Comparison of ENCODE assay signal across 8 cellular contexts in genomic region chr6:33018904-33019303, GRCh38. TPM values are rescaled to one million over a fixed set of nuclear protein-coding genes. Genes with fewer than 3 reads are reported as not detected.
A peak's percentile ranks its signal among the peaks of the same experiment; 100 is the strongest.
DNase-seq lines count a peak whose midpoint lies in the region; ATAC-seq and TF ChIP-seq lines count a peak whose summit lies in the region.

No MANE protein-coding gene starts in this region.

- peak; percentile 41 for ATAC-seq in GM21825 (IDR thresholded peaks at IDR 0.05; ENCODE audit: unreplicated experiment)
- ATAC-seq in HG02884 (IDR thresholded peaks at IDR 0.05; ENCODE audit: unreplicated experiment): no peak

- DNase-seq in EH (ENCODE audit: low read depth): peak; percentile 32
- DNase-seq in Peyer's patch: peak in 2 of 3 donors; percentile 90 to 94
- peak; percentile 72 to 83 for DNase-seq in lung microvascular endothelial cell (ENCODE audit: low read depth in 2 of 2)
- DNase-seq in suprapubic skin (ENCODE audit: low spot score in 2 of 2): peak in 1 of 2 donors; percentile 79
- no peak for DNase-seq in effector CD8-positive, alpha-beta T cell (lab: John Stamatoyannopoulos, UW)

- TF ChIP-seq POLR2A in Peyer's patch (IDR thresholded peaks at IDR 0.05) (no peak), suprapubic skin (IDR thresholded peaks at IDR 0.05) (no peak)

- TF ChIP-seq CTCF in Peyer's patch (IDR thresholded peaks at IDR 0.05): no peak
- no peak for TF ChIP-seq CTCF in suprapubic skin (IDR thresholded peaks at IDR 0.05)

- H3K9me3 ChIP-seq in Peyer's patch (no peaks in the 10 kb centered on the region), suprapubic skin (no peaks in the 10 kb centered on the region)

- TF ChIP-seq EP300 in suprapubic skin (IDR thresholded peaks at IDR 0.05): no peak

- H3K4me3 ChIP-seq in Peyer's patch: peak overlapping the region in 1 of 4 donors; percentile 21
- peak overlapping the region; percentile 29 for H3K4me3 ChIP-seq in suprapubic skin

- H3K36me3 ChIP-seq in Peyer's patch (no peaks in the 10 kb centered on the region), suprapubic skin (no peaks in the 10 kb centered on the region)

- WGBS in suprapubic skin: 10% methylated on average over 6 of the region's 6 CpGs

- H3K4me1 ChIP-seq in Peyer's patch (peaks cover 0 to 11% (median 8%) of the 10 kb centered on the region in 4 donors), suprapubic skin (peaks cover 8% of the 10 kb centered on the region)

- H3K27me3 ChIP-seq in Peyer's patch (no peaks in the 10 kb centered on the region), suprapubic skin (peaks cover 6% of the 10 kb centered on the region)

- H3K27ac ChIP-seq in Peyer's patch (peak overlapping the region; percentile 67 to 83 (median 72)), cingulate gyrus (ENCODE audit: low read depth, low read length) (peak overlapping the region; percentile 22), suprapubic skin (peak overlapping the region; percentile 70)

RNA-seq across cellular contexts. Expression of gene HLA-DOA, which starts 9.5 kb away (rescaled TPM):
- total RNA-seq in Peyer's patch (10 to 100 TPM in 1 of 4 donors, 1 to 10 TPM in 1, under 1 TPM in 1, not detected in 1; 0.95 to 26.4 (median 1.5) TPM), lung microvascular endothelial cell (not detected in 2 replicates), suprapubic skin (10 to 100 TPM in 1 of 4 donors, 1 to 10 TPM in 3; 6.8 to 14.3 (median 8.0) TPM)

RNA-seq across cellular contexts. Expression of gene BRD2, which starts 50.5 kb away (rescaled TPM):
- total RNA-seq in Peyer's patch (100 to 1,000 TPM; 146 to 525 (median 205) TPM), lung microvascular endothelial cell (34.0 and 49.8 TPM in 2 replicates), suprapubic skin (100 to 1,000 TPM; 145 to 246 (median 197) TPM)

RNA-seq across cellular contexts. Expression of gene HLA-DPA1, which starts 54.5 kb away (rescaled TPM):
- total RNA-seq in Peyer's patch (10 to 100 TPM; 14.6 to 70.1 (median 50.4) TPM), lung microvascular endothelial cell (3.0 and 10.5 TPM in 2 replicates), suprapubic skin (100 to 1,000 TPM in 1 of 4 donors, 10 to 100 TPM in 3; 21.1 to 101 (median 91.3) TPM)

RNA-seq across cellular contexts. Expression of gene HLA-DPB1, which starts 56.9 kb away (rescaled TPM):
- total RNA-seq in Peyer's patch (100 to 1,000 TPM in 1 of 4 donors, 10 to 100 TPM in 2, 1 to 10 TPM in 1; 9.5 to 104 (median 19.7) TPM), lung microvascular endothelial cell (7.3 and 12.2 TPM in 2 replicates), suprapubic skin (10 to 100 TPM; 23.7 to 76.6 (median 51.7) TPM)

Comparison
In these comparisons a context has a peak if more than half of its experiments do, and no peak if none do; other contexts are left out.
1. H3K27ac ChIP-seq: peak in every context shown above with its lines; median percentile 72 in Peyer's patch; 70 in suprapubic skin; 22 in cingulate gyrus.